1 cellular context compared by ENCODE assay signal in genomic region chr6:11356404-11357155, GRCh38.
TF ChIP-seq lines count a peak whose summit lies in the region.

No MANE protein-coding gene starts in this region.

TF ChIP-seq in HepG2, 621 proteins besides CTCF, POLR2A, EP300 and RAD21:
- TF ChIP-seq ZNF407 (CRISPR knock-in tag; IDR thresholded peaks at IDR 0.05; ENCODE audit: not compliant biosample characterization) (no peak), ZNF713 (CRISPR knock-in tag; IDR thresholded peaks at IDR 0.05) (no peak), RAD51 (IDR thresholded peaks at IDR 0.05; ENCODE audit: borderline replicate concordance) (no peak), MAZ (IDR thresholded peaks at IDR 0.05; ENCODE audit: borderline replicate concordance, low read depth, low read length) (no peak), MAZ (CRISPR knock-in tag; IDR thresholded peaks at IDR 0.05; ENCODE audit: low read depth) (no peak), SIN3B (IDR thresholded peaks at IDR 0.05; ENCODE audit: low read length) (no peak), RNF219 (CRISPR knock-in tag; IDR thresholded peaks at IDR 0.05) (no peak), ZNF562 (CRISPR knock-in tag; IDR thresholded peaks at IDR 0.05; ENCODE audit: borderline replicate concordance) (no peak), PHF20 (CRISPR knock-in tag; IDR thresholded peaks at IDR 0.05) (no peak), RXRB (CRISPR knock-in tag; IDR thresholded peaks at IDR 0.05; ENCODE audit: borderline replicate concordance) (no peak), AHR (CRISPR knock-in tag; IDR thresholded peaks at IDR 0.05) (no peak), ZNF781 (CRISPR knock-in tag; IDR thresholded peaks at IDR 0.05; ENCODE audit: borderline replicate concordance, not compliant biosample characterization) (no peak), ZNF446 (CRISPR knock-in tag; IDR thresholded peaks at IDR 0.05) (no peak), KDM4B (CRISPR knock-in tag; IDR thresholded peaks at IDR 0.05) (no peak), RFXAP (CRISPR knock-in tag; IDR thresholded peaks at IDR 0.05; ENCODE audit: borderline replicate concordance) (no peak), DMAP1 (CRISPR knock-in tag; IDR thresholded peaks at IDR 0.05) (no peak)
- TF ChIP-seq, protein P1, sequence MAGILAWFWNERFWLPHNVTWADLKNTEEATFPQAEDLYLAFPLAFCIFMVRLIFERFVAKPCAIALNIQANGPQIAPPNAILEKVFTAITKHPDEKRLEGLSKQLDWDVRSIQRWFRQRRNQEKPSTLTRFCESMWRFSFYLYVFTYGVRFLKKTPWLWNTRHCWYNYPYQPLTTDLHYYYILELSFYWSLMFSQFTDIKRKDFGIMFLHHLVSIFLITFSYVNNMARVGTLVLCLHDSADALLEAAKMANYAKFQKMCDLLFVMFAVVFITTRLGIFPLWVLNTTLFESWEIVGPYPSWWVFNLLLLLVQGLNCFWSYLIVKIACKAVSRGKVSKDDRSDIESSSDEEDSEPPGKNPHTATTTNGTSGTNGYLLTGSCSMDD (CRISPR knock-in tag; IDR thresholded peaks at IDR 0.05): no peak
